Comparison of ENCODE assay signal across 20 cellular contexts in the genomic region with DNA sequence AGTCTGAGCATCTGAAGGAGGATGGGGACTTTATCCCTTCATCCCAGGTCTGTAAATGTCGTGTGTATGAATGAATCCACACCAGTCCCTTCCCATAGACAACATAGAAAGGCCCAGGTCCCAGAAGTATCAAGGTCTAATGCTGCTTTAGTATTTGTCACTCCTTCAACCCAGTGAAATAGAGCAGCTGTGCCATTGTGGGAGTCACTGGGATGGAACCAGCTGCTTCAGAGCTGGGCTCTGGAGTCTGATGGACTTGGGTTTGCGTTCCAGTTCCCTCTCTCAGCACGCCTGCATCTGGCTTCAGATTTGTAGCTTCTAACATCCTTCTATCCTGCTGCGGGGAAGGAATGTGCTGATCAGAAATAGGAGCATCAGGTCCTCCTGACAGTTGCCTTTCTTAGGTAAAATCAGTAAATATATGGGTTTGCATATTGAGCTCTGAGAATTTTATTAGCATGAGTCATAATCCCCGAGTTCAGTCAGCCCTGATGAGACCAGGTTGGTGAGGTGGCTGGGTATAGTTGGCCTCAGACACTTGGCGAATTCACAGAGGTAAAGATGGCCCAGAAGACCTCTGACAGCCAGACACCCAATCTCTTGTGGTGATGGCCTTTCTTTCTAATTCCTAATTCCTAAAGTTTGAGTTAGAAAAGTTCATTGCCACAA. TPM values are rescaled to one million over a fixed set of nuclear protein-coding genes. Genes with fewer than 3 reads are reported as not detected.
DNase-seq lines count a peak whose midpoint lies in the region; ATAC-seq, FAIRE-seq and TF ChIP-seq lines count a peak whose summit lies in the region.
"Had no signal": no experiment of that assay in that cellular context is flagged by ENCODE, and none has a peak within 500 bp of the region (broad histone marks: within the 10 kb centered on the region; RNA-seq: fewer than 3 reads in every experiment).

No MANE protein-coding gene starts in this region.

- TF ChIP-seq CTCF in bronchial epithelial cell (IDR thresholded peaks at IDR 0.05; ENCODE audit: insufficient read depth, low read length, severe bottlenecking) = no peak
- TF ChIP-seq CTCF in pancreas (IDR thresholded peaks at IDR 0.05) = no peak
- TF ChIP-seq CTCF in colonic mucosa (IDR thresholded peaks at IDR 0.05) = no peak

- H3K9me3 ChIP-seq in pancreas = no peaks in the 10 kb centered on the region
- H3K9me3 ChIP-seq in colonic mucosa = no peaks in the 10 kb centered on the region
- H3K9me3 ChIP-seq: gastroesophageal sphincter had no signal

- H3K4me1 ChIP-seq in pancreas (peaks cover 8 to 15% (median 12%) of the 10 kb centered on the region in 3 donors), colonic mucosa (no peaks in the 10 kb centered on the region)

- FAIRE-seq in bronchial epithelial cell (lab: Jason Lieb, UNC) (no peak), pancreas (lab: Jason Lieb, UNC) (no peak), HTR-8/SVneo (lab: Jason Lieb, UNC) (no peak)

- intact Hi-C loops in pancreas (cut with DNase I) (loop anchor here in 1 of 3 donors (5.0 kb wide), 1 partner anchor 33 kb away; no protein-coding TSS in a partner anchor), colonic mucosa (cut with DNase I) (no loop called here)

- H3K9ac ChIP-seq in colonic mucosa (ENCODE audit: low read depth in 2 of 2, low read length in 2 of 2) = no peak overlapping the region

- peak overlapping the region in 3 of 4 donors; percentile 6 to 52 (median 30) for H3K27ac ChIP-seq in pancreas
- H3K27ac ChIP-seq in colonic mucosa = no peak overlapping the region
- H3K27ac ChIP-seq: cardiac muscle cell had no signal

- H3K36me3 ChIP-seq in bronchial epithelial cell (ENCODE audit: control insufficient read depth, insufficient read depth, low read length) (no peaks in the 10 kb centered on the region), pancreas (no peaks in the 10 kb centered on the region), colonic mucosa (no peaks in the 10 kb centered on the region)
- H3K36me3 ChIP-seq: cardiac muscle cell, gastroesophageal sphincter had no signal

- 41 to 44% methylated on average over 6 of the region's 6 CpGs for WGBS in pancreas, 2 donors

- H3K4me3 ChIP-seq in bronchial epithelial cell (ENCODE audit: low read depth, low read length) = no peak overlapping the region
- no peak overlapping the region for H3K4me3 ChIP-seq in pancreas
- H3K4me3 ChIP-seq in colonic mucosa = no peak overlapping the region
- H3K4me3 ChIP-seq: cardiac muscle cell, gastroesophageal sphincter, skin epidermis had no signal

- H3K27me3 ChIP-seq in bronchial epithelial cell (ENCODE audit: control insufficient read depth, insufficient read depth, low read length) (no peaks in the 10 kb centered on the region), pancreas (no peaks in the 10 kb centered on the region), colonic mucosa (no peaks in the 10 kb centered on the region)
- H3K27me3 ChIP-seq: cardiac muscle cell, gastroesophageal sphincter had no signal

- DNase-seq in EH (ENCODE audit: low read depth) (peak; percentile 23), LHCN-M2 (ENCODE audit: low read depth) (peak; percentile 32), bronchial epithelial cell (ENCODE audit: low read depth) (peak; percentile 41), pancreas (peak in 4 of 6 donors; percentile 44 to 69 (median 63)), HTR-8/SVneo (ENCODE audit: insufficient read length, low spot score) (no peak), colonic mucosa (no peak)
- DNase-seq: activated naive CD8-positive, alpha-beta T cell treated with anti-CD3 and anti-CD28 coated beads, Interleukin-2, amount 10 ng/mL, durations not matched to agents 7 days and 5 days; COR-L47; erythroblast; GDM1; H9; left cardiac atrium; NCI-H1694; NCI-H2227 treated with DMSO at 0.1 percent for 48 hours; substantia nigra had no signal

- ATAC-seq in pancreas (peak; percentile 88 to 92 (median 88)), HG02759 (IDR thresholded peaks at IDR 0.05; ENCODE audit: unreplicated experiment) (no peak), GM21619 (IDR thresholded peaks at IDR 0.05; ENCODE audit: unreplicated experiment) (no peak)

RNA-seq across cellular contexts. Expression of gene ACO1, which starts 10.1 kb away (rescaled TPM):
- 73.5 and 81.1 TPM in 2 replicates for total RNA-seq in LHCN-M2 (2014; rRNA removed)
- polyA plus RNA-seq in LHCN-M2 (2012) = 66.5 TPM
- total RNA-seq in bronchial epithelial cell = 11.8 and 12.9 TPM in 2 replicates
- 10 to 100 TPM; 27.0 to 35.6 (median 31.2) TPM for total RNA-seq in pancreas
- 10 to 100 TPM in 1 of 2 donors, 1 to 10 TPM in 1; 8.7 to 13.1 TPM for polyA plus RNA-seq in pancreas
- total RNA-seq in colonic mucosa = 10 to 100 TPM; 35.0 to 50.8 TPM

Comparison
In these comparisons a context has a peak if more than half of its experiments do, and no peak if none do; other contexts are left out.
1. DNase-seq: peak in EH (single experiment), LHCN-M2 (single experiment), bronchial epithelial cell (single experiment) and pancreas (4 of 6); none in HTR-8/SVneo (single experiment) and colonic mucosa (single experiment).
2. ATAC-seq: peak in pancreas (4 of 4); none in HG02759 (single experiment) and GM21619 (single experiment).